ENCODE assay signal across 22 cellular contexts in the genomic region with DNA sequence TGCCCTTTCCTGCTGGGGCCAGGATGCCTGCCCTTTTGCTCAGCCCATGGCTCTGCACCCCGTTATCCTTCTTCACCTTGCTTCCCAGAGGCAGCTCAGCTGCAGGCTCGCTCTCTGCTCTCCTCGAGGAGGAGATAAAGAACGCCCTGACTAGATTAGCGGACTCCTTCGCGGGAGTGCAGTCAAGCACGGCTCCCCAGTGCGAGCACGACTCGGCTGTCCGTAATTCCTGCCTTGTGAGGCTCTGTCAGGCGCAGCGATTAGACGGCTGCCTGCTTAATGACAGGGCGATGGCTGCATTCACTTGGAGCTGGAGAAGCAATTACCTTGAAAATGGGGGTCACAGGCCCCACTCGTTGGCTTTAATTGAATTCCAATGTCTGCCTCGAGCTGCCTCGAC. TPM values are rescaled to one million over a fixed set of nuclear protein-coding genes. Genes with fewer than 3 reads are reported as not detected.
A peak's percentile ranks its signal among the peaks of the same experiment; 100 is the strongest.
DNase-seq lines count a peak whose midpoint lies in the region; ATAC-seq lines count a peak whose summit lies in the region.
"Had no signal": no experiment of that assay in that cellular context is flagged by ENCODE, and none has a peak within 500 bp of the region (broad histone marks: within the 10 kb centered on the region; RNA-seq: fewer than 3 reads in every experiment).

No MANE protein-coding gene starts in this region.

- no peaks in the 10 kb centered on the region for H3K36me3 ChIP-seq in BLaER1

- H3K4me2 ChIP-seq in BLaER1, result peak overlapping the region; percentile 40
- H3K4me2 ChIP-seq: A549 had no signal

- peak overlapping the region; percentile 28 for H3K4me3 Mint-ChIP-seq in memory B cell
- H3K4me3 Mint-ChIP-seq: HFFc6 had no signal

- H3K9me3 Mint-ChIP-seq in memory B cell, result no peaks in the 10 kb centered on the region
- H3K9me3 Mint-ChIP-seq: HFFc6 had no signal

- H4K20me1 ChIP-seq in BLaER1, result peaks cover 9% of the 10 kb centered on the region; the same call in 1 of the 2 replicates

- no peaks in the 10 kb centered on the region for H3K9me3 ChIP-seq in BLaER1
- H3K9me3 ChIP-seq: A549, MG63 had no signal

- H3K4me1 ChIP-seq in BLaER1, result peaks cover 12% of the 10 kb centered on the region
- H3K4me1 ChIP-seq: A549 had no signal

- H3K27ac Mint-ChIP-seq in memory B cell, result peak overlapping the region; percentile 63
- H3K27ac Mint-ChIP-seq: HFFc6 had no signal

- H3K4me1 Mint-ChIP-seq in memory B cell, result peaks cover 59% of the 10 kb centered on the region

- H3K27ac ChIP-seq in BLaER1, result no peak overlapping the region
- H3K27ac ChIP-seq: A549, C4-2B had no signal

- DNase-seq in SK-N-DZ (ENCODE audit: low spot score) (peak; percentile 40), memory B cell (ENCODE audit: low spot score in 2 of 2) (no peak), retina (peak; percentile 77), SHP77 (lab: John Stamatoyannopoulos, UW) (no peak), NCI-H1694 treated with DMSO at 0.1 percent for 48 hours (lab: John Stamatoyannopoulos, UW) (no peak), H4 (ENCODE audit: low spot score) (no peak)
- DNase-seq: DMS79, H7, HFFc6, IMR-90, MG63, NCI-H1048, NCI-H1436, NCI-H2029, NCI-H510A, NCI-H748 treated with DMSO at 0.1 percent for 48 hours, OCI-M1, SHP77 treated with DMSO at 0.1 percent for 48 hours had no signal

- ATAC-seq in memory B cell (ENCODE audit: low read depth), result peak; percentile 34
- ATAC-seq: A549, SK-N-SH treated with all-trans-retinoic acid at 6 μM for 48 hours had no signal

- H3K27me3 Mint-ChIP-seq in memory B cell, result no peaks in the 10 kb centered on the region

- H3K27me3 ChIP-seq in BLaER1, result peaks cover 27% of the 10 kb centered on the region; the same call in 1 of the 2 replicates
- H3K27me3 ChIP-seq: MG63 had no signal

- peaks cover 65% of the 10 kb centered on the region for H3K36me3 Mint-ChIP-seq in memory B cell

- H3K4me3 ChIP-seq in BLaER1, result no peak overlapping the region
- H3K4me3 ChIP-seq: A549, MG63 had no signal

- no peak overlapping the region for H3K9ac ChIP-seq in BLaER1

RNA-seq across cellular contexts. Expression of a gene that starts 25.9 kb away (rescaled TPM):
- polyA plus RNA-seq in SK-N-DZ (2014; cell fraction: cytosol; rRNA removed), result 72.5 and 97.1 TPM in 2 replicates
- 109 and 125 TPM in 2 replicates for polyA plus RNA-seq in SK-N-DZ (2014; cell fraction: nucleus; rRNA removed)
- total RNA-seq in H4 (2014; rRNA removed; shearing (Covaris generic)), result 17.5 and 24.9 TPM in 2 replicates

Comparison
In these comparisons a context has a peak if more than half of its experiments do, and no peak if none do; other contexts are left out.
1. DNase-seq: peak in SK-N-DZ (single experiment) and retina (single experiment); none in memory B cell (0 of 2), SHP77 (0 of 2), NCI-H1694 treated with DMSO at 0.1 percent for 48 hours (single experiment) and H4 (single experiment).